8 cellular contexts compared by ENCODE assay signal in the genomic region with DNA sequence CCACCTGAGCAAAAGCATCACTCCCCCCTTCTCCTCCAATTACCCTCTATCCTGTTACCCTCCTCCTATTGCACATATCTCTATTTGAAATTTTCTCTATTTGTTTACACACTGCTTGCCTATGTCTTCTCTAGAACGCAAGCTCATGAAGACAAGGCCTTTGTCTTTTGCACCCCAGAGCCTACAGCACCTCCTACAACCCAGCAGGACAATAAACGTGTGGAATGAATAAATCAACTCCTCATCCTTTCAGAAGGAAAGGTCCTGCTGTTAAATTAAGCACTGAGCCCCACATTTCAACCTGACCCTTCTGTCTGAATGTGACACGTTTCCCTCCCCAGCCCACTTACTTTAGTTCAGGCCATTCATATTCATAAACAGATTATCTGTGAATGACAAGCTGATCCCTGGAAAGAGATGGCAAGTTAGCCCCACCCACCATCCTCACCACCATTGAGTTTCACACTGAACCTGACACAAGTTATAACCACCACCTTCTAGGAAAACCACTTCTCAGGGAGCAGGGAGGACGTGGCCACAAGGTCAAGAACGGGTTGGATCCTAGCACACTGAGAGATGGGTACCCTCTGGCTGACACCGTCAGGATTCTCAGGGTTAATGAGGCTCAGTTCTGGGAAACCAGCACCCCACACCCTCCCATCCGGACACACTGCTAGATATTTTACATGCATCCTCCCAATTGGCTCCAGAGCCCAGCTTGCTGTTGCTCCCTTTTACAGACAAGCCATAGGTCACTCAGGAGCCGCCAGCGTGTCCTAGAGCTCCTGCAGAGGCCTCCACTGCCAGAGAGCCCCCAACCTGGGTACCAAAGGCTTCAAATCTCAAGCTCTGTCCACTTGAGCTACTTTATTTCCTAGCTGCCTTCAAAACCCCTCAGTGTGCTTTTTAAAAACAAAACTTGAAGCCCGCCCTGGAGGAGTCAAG. TPM values are rescaled to one million over a fixed set of nuclear protein-coding genes. Genes with fewer than 3 reads are reported as not detected.
DNase-seq lines count a peak whose midpoint lies in the region; ATAC-seq lines count a peak whose summit lies in the region.

No MANE protein-coding gene starts in this region.

- peaks cover 0 to 4% of the 10 kb centered on the region in 2 donors for H3K9me3 Mint-ChIP-seq in activated naive CD4-positive, alpha-beta T cell treated with anti-CD3 and anti-CD28 coated beads, Interleukin-2, amount 50 U/mL, for 72 hours

- DNase-seq in NCI-H345 (lab: John Stamatoyannopoulos, UW) (peak; percentile 17), NCI-H345 treated with DMSO at 0.1 percent for 48 hours (lab: John Stamatoyannopoulos, UW; ENCODE audit: unreplicated experiment) (no peak), KBM-7 (peak; percentile 66), left cardiac atrium (peak; percentile 40), pons (ENCODE audit: low spot score) (peak; percentile 83), NOMO-1 treated with DMSO at 0.1 percent for 48 hours (lab: John Stamatoyannopoulos, UW; ENCODE audit: unreplicated experiment) (no peak)
- DNase-seq in activated naive CD4-positive, alpha-beta T cell treated with anti-CD3 and anti-CD28 coated beads, Interleukin-2, amount 50 U/mL, for 72 hours (ENCODE audit: low spot score in 2 of 2), result no peak
- DNase-seq in effector CD8-positive, alpha-beta T cell (lab: John Stamatoyannopoulos, UW), result no peak

- H3K27ac Mint-ChIP-seq in activated naive CD4-positive, alpha-beta T cell treated with anti-CD3 and anti-CD28 coated beads, Interleukin-2, amount 50 U/mL, for 72 hours, result peak overlapping the region; percentile 11 to 27

- in situ Hi-C loops in KBM-7 (cut with MboI; ENCODE audit: low pct_unique_long_range_greater_than_20kb, low sequenced_read_pairs), result no loop called here

- ATAC-seq in activated naive CD4-positive, alpha-beta T cell treated with anti-CD3 and anti-CD28 coated beads, Interleukin-2, amount 50 U/mL, for 72 hours, result peak; percentile 12 to 23
- peak; percentile 24 to 32 for ATAC-seq in left cardiac atrium

- intact Hi-C loops in left cardiac atrium (cut with DNase I), result loop anchor here in 1 of 2 donors (10.0 kb wide), 1 partner anchor 227 kb away; a partner anchor contains a TSS

- no peaks in the 10 kb centered on the region for H3K36me3 Mint-ChIP-seq in activated naive CD4-positive, alpha-beta T cell treated with anti-CD3 and anti-CD28 coated beads, Interleukin-2, amount 50 U/mL, for 72 hours

RNA-seq across cellular contexts. Expression of a gene that starts 0.9 kb away (rescaled TPM):
- total RNA-seq in activated naive CD4-positive, alpha-beta T cell treated with anti-CD3 and anti-CD28 coated beads, Interleukin-2, amount 50 U/mL, for 72 hours, result 1 to 10 TPM in 1 of 2 donors, under 1 TPM in 1; 0.70 to 1.1 TPM
- 1 to 10 TPM; 6.3 to 6.6 TPM for total RNA-seq in left cardiac atrium

Comparison
In these comparisons a context has a peak if more than half of its experiments do, and no peak if none do; other contexts are left out.
1. DNase-seq: peak in NCI-H345 (single experiment), KBM-7 (single experiment), left cardiac atrium (single experiment) and pons (single experiment); none in NCI-H345 treated with DMSO at 0.1 percent for 48 hours (single experiment), activated naive CD4-positive, alpha-beta T cell treated with anti-CD3 and anti-CD28 coated beads, Interleukin-2, amount 50 U/mL, for 72 hours (0 of 2), effector CD8-positive, alpha-beta T cell (single experiment) and NOMO-1 treated with DMSO at 0.1 percent for 48 hours (single experiment).